ENCODE assay signal across 14 cellular contexts in the genomic region with DNA sequence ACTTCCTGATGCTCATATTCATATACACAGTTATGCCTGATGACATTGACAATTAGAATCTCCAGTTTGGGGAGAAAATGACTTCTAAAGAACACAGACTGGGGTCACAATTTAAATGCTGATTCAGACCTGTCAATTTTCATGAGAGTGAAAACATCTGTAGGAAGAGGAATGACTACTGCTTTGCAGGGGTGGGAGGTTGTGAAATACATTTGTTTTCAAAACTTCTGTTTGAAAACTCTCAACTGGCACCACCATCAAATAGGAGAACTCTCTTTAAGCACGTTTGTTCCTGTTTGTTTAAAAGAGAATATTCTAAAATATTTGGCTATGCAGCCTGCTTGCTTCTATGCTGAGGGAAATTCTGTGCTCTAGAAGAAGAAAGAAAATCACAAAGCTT. TPM values are rescaled to one million over a fixed set of nuclear protein-coding genes. Genes with fewer than 3 reads are reported as not detected.
"Had no signal": no experiment of that assay in that cellular context is flagged by ENCODE, and none has a peak within 500 bp of the region (broad histone marks: within the 10 kb centered on the region; RNA-seq: fewer than 3 reads in every experiment).

No MANE protein-coding gene starts in this region.

- H3K4me1 Mint-ChIP-seq: naive thymus-derived CD4-positive, alpha-beta T cell had no signal

- H3K27me3 ChIP-seq: hepatocyte, tibial artery, uterus had no signal

- H3K79me2 ChIP-seq: hepatocyte, parathyroid adenoma had no signal

- DNase-seq: activated naive CD8-positive, alpha-beta T cell treated with anti-CD3 and anti-CD28 coated beads for 36 hours; aorta; islet precursor cell; naive thymus-derived CD4-positive, alpha-beta T cell; stimulated activated CD4-positive, alpha-beta T cell treated with anti-CD3 and anti-CD28 coated beads, Interleukin-2, amount 100 ng/mL, for 48 hours; stimulated activated naive CD4-positive, alpha-beta T cell; tibial artery; uterus had no signal

- H3K9me3 Mint-ChIP-seq: activated naive CD8-positive, alpha-beta T cell treated with anti-CD3 and anti-CD28 coated beads for 36 hours; activated T-helper 1 cell treated with anti-CD3 and anti-CD28 coated beads, Interleukin-12 subunit alpha, Interleukin-12 subunit beta, Interleukin-2, Interleukin-4 antibody, amounts not matched to agents 30 ng/mL and 10 ng/mL and 1 ng/mL, durations not matched to agents 14 hours and 24 hours and 36 hours had no signal

- H3K4me1 ChIP-seq: parathyroid adenoma, tibial artery, uterus had no signal

- H3K36me3 ChIP-seq: tibial artery, uterus had no signal

- ATAC-seq: naive thymus-derived CD4-positive, alpha-beta T cell had no signal

- H3K4me3 ChIP-seq: hepatocyte, tibial artery, uterus had no signal

- H3K9ac ChIP-seq: parathyroid adenoma had no signal

- H3K27ac Mint-ChIP-seq: activated naive CD8-positive, alpha-beta T cell treated with anti-CD3 and anti-CD28 coated beads for 36 hours; activated T-helper 1 cell treated with anti-CD3 and anti-CD28 coated beads, Interleukin-12 subunit alpha, Interleukin-12 subunit beta, Interleukin-2, Interleukin-4 antibody, amounts not matched to agents 30 ng/mL and 10 ng/mL and 1 ng/mL, durations not matched to agents 14 hours and 24 hours and 36 hours; naive thymus-derived CD4-positive, alpha-beta T cell had no signal

- H3K4me3 Mint-ChIP-seq: activated naive CD8-positive, alpha-beta T cell treated with anti-CD3 and anti-CD28 coated beads for 36 hours; activated T-helper 1 cell treated with anti-CD3 and anti-CD28 coated beads, Interleukin-12 subunit alpha, Interleukin-12 subunit beta, Interleukin-2, Interleukin-4 antibody, amounts not matched to agents 30 ng/mL and 10 ng/mL and 1 ng/mL, durations not matched to agents 14 hours and 24 hours and 36 hours; naive thymus-derived CD4-positive, alpha-beta T cell had no signal

- H2AFZ ChIP-seq: hepatocyte, parathyroid adenoma had no signal

- H3K36me3 Mint-ChIP-seq: activated naive CD8-positive, alpha-beta T cell treated with anti-CD3 and anti-CD28 coated beads for 36 hours; naive thymus-derived CD4-positive, alpha-beta T cell had no signal

- H3K4me2 ChIP-seq: hepatocyte had no signal

- H3K27me3 Mint-ChIP-seq: activated naive CD8-positive, alpha-beta T cell treated with anti-CD3 and anti-CD28 coated beads for 36 hours had no signal

- H3K27ac ChIP-seq: hepatocyte, parathyroid adenoma, tibial artery, uterus had no signal

- H3K9me3 ChIP-seq: tibial artery, uterus had no signal

RNA-seq across cellular contexts. Expression of gene ADGRF5, which starts 50.8 kb away (rescaled TPM):
- total RNA-seq: activated CD8-positive, alpha-beta memory T cell treated with anti-CD3 and anti-CD28 coated beads for 36 hours; activated naive CD8-positive, alpha-beta T cell treated with anti-CD3 and anti-CD28 coated beads for 36 hours; activated T-helper 1 cell treated with anti-CD3 and anti-CD28 coated beads, Interleukin-12 subunit alpha, Interleukin-12 subunit beta, Interleukin-2, Interleukin-4 antibody, amounts not matched to agents 30 ng/mL and 10 ng/mL and 1 ng/mL, durations not matched to agents 14 hours and 24 hours and 36 hours; bronchial epithelial cell; naive thymus-derived CD4-positive, alpha-beta T cell; T-helper 2 cell treated with Interferon-gamma antibody and Interleukin-4, amounts not matched to agents 100 ng/mL and 5 ng/mL, for 36 hours had no signal
